27 cellular contexts compared by ENCODE assay signal in the genomic region with DNA sequence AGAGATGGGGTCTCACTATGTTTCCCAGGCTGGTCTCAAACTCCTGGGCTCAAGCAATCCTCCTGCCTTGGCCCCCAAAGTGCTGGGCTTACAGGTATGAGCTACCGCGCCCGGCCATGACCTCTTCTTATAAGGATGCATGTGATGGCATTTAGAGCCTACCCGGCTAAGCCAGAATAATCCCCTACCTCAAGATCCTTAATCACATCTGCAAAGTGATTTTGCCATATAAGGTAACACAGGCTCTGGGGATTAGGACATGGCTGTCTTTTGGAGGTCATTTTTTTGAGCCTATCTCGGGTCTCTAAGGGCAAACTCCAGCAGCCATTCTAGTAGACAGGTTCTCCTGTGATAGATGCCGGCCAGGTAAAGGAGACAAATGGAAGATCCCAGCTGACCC. TPM values are rescaled to one million over a fixed set of nuclear protein-coding genes. Genes with fewer than 3 reads are reported as not detected.
"Had no signal": no experiment of that assay in that cellular context is flagged by ENCODE, and none has a peak within 500 bp of the region (broad histone marks: within the 10 kb centered on the region; RNA-seq: fewer than 3 reads in every experiment).

No MANE protein-coding gene starts in this region.

- H3K27ac ChIP-seq: coronary artery, esophagus muscularis mucosa, foreskin keratinocyte, gastroesophageal sphincter, heart left ventricle, hepatocyte, parathyroid adenoma, prostate gland, skin epidermis, spleen, thoracic aorta, upper lobe of left lung had no signal

- H3K36me3 ChIP-seq: esophagus muscularis mucosa, gastroesophageal sphincter, heart left ventricle, prostate gland, spleen, thoracic aorta, tibial nerve, upper lobe of left lung had no signal

- FAIRE-seq: endothelial cell of umbilical vein, kidney, urothelium cell line had no signal

- H3K27me3 ChIP-seq: esophagus muscularis mucosa, foreskin keratinocyte, gastroesophageal sphincter, heart left ventricle, hepatocyte, spleen, tibial nerve, upper lobe of left lung had no signal

- H3K4me1 ChIP-seq: foreskin keratinocyte, prostate gland, spleen, upper lobe of left lung had no signal

- ATAC-seq: foreskin keratinocyte; gastroesophageal sphincter; heart left ventricle; natural killer cell; right cardiac atrium; stimulated activated naive B cell treated with anti-CD40 and anti-IgM and Interleukin-4, amounts not matched to agents 10 μg/mL and 1 μg/mL and 100 μg/mL, for 72 hours had no signal

- H3K4me2 ChIP-seq: hepatocyte had no signal

- H3K4me3 Mint-ChIP-seq: memory B cell; natural killer cell; neural crest cell; stimulated activated naive B cell treated with anti-CD40 and anti-IgM and Interleukin-4, amounts not matched to agents 10 μg/mL and 1 μg/mL and 100 μg/mL, for 72 hours; stimulated activated naive CD8-positive, alpha-beta T cell treated with anti-CD3 and anti-CD28 coated beads, Interleukin-15, Interleukin-2, amounts not matched to agents 100 ng/mL and 50 ng/mL, for 24 hours had no signal

- H3K4me3 ChIP-seq: coronary artery, esophagus muscularis mucosa, gastroesophageal sphincter, heart left ventricle, hepatocyte, lung, prostate gland, skin epidermis, spleen, thoracic aorta, tibial nerve, upper lobe of left lung had no signal

- H3K9me3 ChIP-seq: prostate gland, thoracic aorta, tibial nerve, upper lobe of left lung had no signal

- H3K36me3 Mint-ChIP-seq: natural killer cell had no signal

- H3K4me1 Mint-ChIP-seq: natural killer cell had no signal

- H3K27ac Mint-ChIP-seq: memory B cell; natural killer cell; stimulated activated naive CD8-positive, alpha-beta T cell treated with anti-CD3 and anti-CD28 coated beads, Interleukin-15, Interleukin-2, amounts not matched to agents 100 ng/mL and 50 ng/mL, for 24 hours had no signal

- H3K9ac ChIP-seq: parathyroid adenoma had no signal

- H2AFZ ChIP-seq: hepatocyte, parathyroid adenoma had no signal

- DNase-seq: dermis blood vessel endothelial cell; effector memory CD4-positive, alpha-beta T cell; foreskin keratinocyte; heart left ventricle; kidney; natural killer cell; spleen; stimulated activated CD4-positive, alpha-beta T cell treated with anti-CD3 and anti-CD28 coated beads, Interleukin-15, amount 100 ng/mL, for 24 hours; stimulated activated CD4-positive, alpha-beta T cell treated with anti-CD3 and anti-CD28 coated beads, Interleukin-2, amount 100 ng/mL, for 48 hours; stimulated activated naive B cell treated with anti-CD40 and anti-IgM and Interleukin-4, amounts not matched to agents 10 μg/mL and 1 μg/mL and 100 μg/mL, for 72 hours; upper lobe of left lung had no signal

RNA-seq across cellular contexts. Expression of a gene that starts 39.6 kb away (rescaled TPM):
- total RNA-seq: natural killer cell had no signal
